9 cellular contexts compared by ENCODE assay signal in genomic region chr16:46828943-46829342, GRCh38. TPM values are rescaled to one million over a fixed set of nuclear protein-coding genes. Genes with fewer than 3 reads are reported as not detected.
A peak's percentile ranks its signal among the peaks of the same experiment; 100 is the strongest.
DNase-seq lines count a peak whose midpoint lies in the region; ATAC-seq lines count a peak whose summit lies in the region.
"Had no signal": no experiment of that assay in that cellular context is flagged by ENCODE, and none has a peak within 500 bp of the region (broad histone marks: within the 10 kb centered on the region; RNA-seq: fewer than 3 reads in every experiment).

No MANE protein-coding gene starts in this region.

- H3K27ac ChIP-seq in CD8-positive, alpha-beta memory T cell (ENCODE audit: low read depth, low read length), result no peak overlapping the region
- H3K27ac ChIP-seq in HUES64 (ENCODE audit: low read depth, low read length), result no peak overlapping the region
- no peak overlapping the region for H3K27ac ChIP-seq in naive thymus-derived CD4-positive, alpha-beta T cell (ENCODE audit: low read depth, low read length)

- H3K36me3 Mint-ChIP-seq in CD8-positive, alpha-beta memory T cell, result peaks cover under 1 to 7% (median 2%) of the 10 kb centered on the region in 3 donors
- peaks cover 0 to 7% (median 1%) of the 10 kb centered on the region in 5 donors for H3K36me3 Mint-ChIP-seq in naive thymus-derived CD4-positive, alpha-beta T cell

- POLR2A ChIA-PET in CD8-positive, alpha-beta memory T cell (lab: Charles Lee), result no interaction called here
- POLR2A ChIA-PET in naive thymus-derived CD4-positive, alpha-beta T cell (lab: Charles Lee), result interaction anchor here (0.7 kb wide), 1 partner anchor 138 kb away, joined by 3 read pairs; no protein-coding TSS in a partner anchor

- no peak overlapping the region for H3K4me3 ChIP-seq in CD8-positive, alpha-beta memory T cell (ENCODE audit: low read length)
- H3K4me3 ChIP-seq in HUES64 (ENCODE audit: low read length) (peak overlapping the region; percentile 100), adipocyte (ENCODE audit: low read length) (peak overlapping the region; percentile 91)
- no peak overlapping the region for H3K4me3 ChIP-seq in naive thymus-derived CD4-positive, alpha-beta T cell (ENCODE audit: low read length)

- H3K4me1 Mint-ChIP-seq in CD8-positive, alpha-beta memory T cell, result peaks cover 28 to 45% (median 37%) of the 10 kb centered on the region in 3 donors
- H3K4me1 Mint-ChIP-seq in naive thymus-derived CD4-positive, alpha-beta T cell, result peaks cover 21 to 43% (median 34%) of the 10 kb centered on the region in 7 donors

- ATAC-seq in naive thymus-derived CD4-positive, alpha-beta T cell, result no peak
- no peak for ATAC-seq in HG02870 (IDR thresholded peaks at IDR 0.05; ENCODE audit: unreplicated experiment)

- CTCF ChIA-PET in CD8-positive, alpha-beta memory T cell (lab: Charles Lee), result no interaction called here
- CTCF ChIA-PET in naive thymus-derived CD4-positive, alpha-beta T cell (lab: Charles Lee), result interaction anchor here (1.4 kb wide), 1 partner anchor 39 kb away, joined by 5 read pairs; no protein-coding TSS in a partner anchor

- intact Hi-C loops in naive thymus-derived CD4-positive, alpha-beta T cell (cut with micrococcal nuclease), result loop anchor here in 1 of 2 donors (10.0 kb wide), 1 partner anchor 1786 kb away; the partner anchor contains the start of gene N4BP1

- H3K27me3 Mint-ChIP-seq in CD8-positive, alpha-beta memory T cell, result peaks cover 0 to 6% of the 10 kb centered on the region in 2 donors
- peaks cover 0 to 13% (median 0%) of the 10 kb centered on the region in 5 donors for H3K27me3 Mint-ChIP-seq in naive thymus-derived CD4-positive, alpha-beta T cell

- no peaks in the 10 kb centered on the region for H3K27me3 ChIP-seq in CD8-positive, alpha-beta memory T cell (ENCODE audit: insufficient read depth, low read length, poor library complexity, severe bottlenecking)
- no peaks in the 10 kb centered on the region for H3K27me3 ChIP-seq in HUES64 (ENCODE audit: insufficient read depth, low read length)
- no peaks in the 10 kb centered on the region for H3K27me3 ChIP-seq in adipocyte (replicated peaks; ENCODE audit: control insufficient read depth, insufficient read depth, low read length)
- no peaks in the 10 kb centered on the region for H3K27me3 ChIP-seq in naive thymus-derived CD4-positive, alpha-beta T cell (ENCODE audit: control insufficient read depth in 2 of 2, insufficient read depth in 2 of 2, low read length in 2 of 2)

- H3K4me3 Mint-ChIP-seq in CD8-positive, alpha-beta memory T cell, result peak overlapping the region; percentile 52 to 100 (median 81)
- H3K4me3 Mint-ChIP-seq in naive thymus-derived CD4-positive, alpha-beta T cell, result peak overlapping the region; percentile 17 to 99 (median 80)

- WGBS in HUES64, result 96% methylated on average over 2 of the region's 2 CpGs

- peaks cover 0 to 3% (median 0%) of the 10 kb centered on the region in 5 donors for H3K9me3 Mint-ChIP-seq in CD8-positive, alpha-beta memory T cell
- H3K9me3 Mint-ChIP-seq in naive thymus-derived CD4-positive, alpha-beta T cell, result peaks cover 0 to 6% (median 0%) of the 10 kb centered on the region in 11 donors

- H3K9ac ChIP-seq in HUES64 (ENCODE audit: low read depth, low read length) (no peak overlapping the region), adipocyte (ENCODE audit: low read length) (peak overlapping the region; percentile 94)

- H3K36me3 ChIP-seq in CD8-positive, alpha-beta memory T cell (ENCODE audit: insufficient read depth, low read length), result no peaks in the 10 kb centered on the region
- H3K36me3 ChIP-seq in HUES64 (ENCODE audit: insufficient read depth, low read length), result peaks cover 3% of the 10 kb centered on the region; the same call in 1 of the 2 replicates
- peaks cover 1% of the 10 kb centered on the region for H3K36me3 ChIP-seq in adipocyte (ENCODE audit: control insufficient read depth, insufficient read depth, low read length, severe bottlenecking)
- peaks cover 0 to 7% (median 0%) of the 10 kb centered on the region in 3 experiments for H3K36me3 ChIP-seq in naive thymus-derived CD4-positive, alpha-beta T cell (ENCODE audit: control insufficient read depth in 2 of 3, insufficient read depth in 3 of 3, low read length in 3 of 3)

- H3K27ac Mint-ChIP-seq in CD8-positive, alpha-beta memory T cell, result peak overlapping the region in 1 of 8 donors; percentile 100
- peak overlapping the region in 5 of 9 donors; percentile 10 to 96 (median 75) for H3K27ac Mint-ChIP-seq in naive thymus-derived CD4-positive, alpha-beta T cell

- no peaks in the 10 kb centered on the region for H3K9me3 ChIP-seq in CD8-positive, alpha-beta memory T cell (ENCODE audit: low read length)
- H3K9me3 ChIP-seq in HUES64 (ENCODE audit: insufficient read depth, low read depth, low read length) (no peaks in the 10 kb centered on the region), adipocyte (ENCODE audit: control insufficient read depth, low read length) (no peaks in the 10 kb centered on the region)
- H3K9me3 ChIP-seq in naive thymus-derived CD4-positive, alpha-beta T cell (ENCODE audit: control insufficient read depth in 2 of 3, low read length in 3 of 3), result no peaks in the 10 kb centered on the region

- peaks cover 16% of the 10 kb centered on the region for H3K4me1 ChIP-seq in CD8-positive, alpha-beta memory T cell (ENCODE audit: insufficient read depth, low read length)
- H3K4me1 ChIP-seq in HUES64 (ENCODE audit: insufficient read depth, low read length) (peaks cover 25% of the 10 kb centered on the region), adipocyte (ENCODE audit: control insufficient read depth, insufficient read depth, low read length) (peaks cover 19% of the 10 kb centered on the region)
- peaks cover 9 to 12% of the 10 kb centered on the region in 2 donors for H3K4me1 ChIP-seq in naive thymus-derived CD4-positive, alpha-beta T cell (ENCODE audit: control insufficient read depth in 2 of 2, insufficient read depth in 2 of 2, low read length in 2 of 2)

- no peak for DNase-seq in CD8-positive, alpha-beta memory T cell
- DNase-seq in adipocyte (ENCODE audit: low read depth) (no peak), retina (no peak), NCI-H1436 (lab: John Stamatoyannopoulos, UW) (no peak), NCI-H2171 treated with DMSO at 0.1 percent for 48 hours (lab: John Stamatoyannopoulos, UW) (no peak)
- DNase-seq in naive thymus-derived CD4-positive, alpha-beta T cell, result no peak
- DNase-seq: midbrain had no signal

RNA-seq across cellular contexts. Expression of gene C16orf87, which starts 2.0 kb away (rescaled TPM):
- total RNA-seq in CD8-positive, alpha-beta memory T cell, result 10 to 100 TPM; 22.6 to 22.8 TPM
- 9.1 TPM for polyA plus RNA-seq in CD8-positive, alpha-beta memory T cell
- polyA plus RNA-seq in HUES64 (2013, experiment 1 of 2), result 14.6 TPM
- 18.6 TPM for polyA plus RNA-seq in HUES64 (2013, experiment 2 of 2)
- 10 to 100 TPM in 3 of 5 experiments, 1 to 10 TPM in 2; 5.6 to 14.0 (median 12.7) TPM for total RNA-seq in naive thymus-derived CD4-positive, alpha-beta T cell
- polyA plus RNA-seq in naive thymus-derived CD4-positive, alpha-beta T cell, result 1 to 10 TPM; 5.3 to 8.8 TPM

RNA-seq across cellular contexts. Expression of gene GPT2, which starts 55.2 kb away (rescaled TPM):
- total RNA-seq in CD8-positive, alpha-beta memory T cell, result 10 to 100 TPM; 12.5 to 16.5 TPM
- polyA plus RNA-seq in CD8-positive, alpha-beta memory T cell, result 0.79 TPM
- 27.2 TPM for polyA plus RNA-seq in HUES64 (2013, experiment 1 of 2)
- polyA plus RNA-seq in HUES64 (2013, experiment 2 of 2), result 28.5 TPM
- total RNA-seq in naive thymus-derived CD4-positive, alpha-beta T cell, result 1 to 10 TPM in 2 of 5 experiments, under 1 TPM in 3; 0.40 to 7.7 (median 0.73) TPM
- under 1 TPM; 0.40 to 0.64 TPM for polyA plus RNA-seq in naive thymus-derived CD4-positive, alpha-beta T cell

Comparison
In these comparisons a context has a peak if more than half of its experiments do, and no peak if none do; other contexts are left out.
1. H3K4me3 ChIP-seq: peak in HUES64 (single experiment) and adipocyte (single experiment); none in CD8-positive, alpha-beta memory T cell (single experiment) and naive thymus-derived CD4-positive, alpha-beta T cell (single experiment).